11 cellular contexts compared by ENCODE assay signal in genomic region chr19:2488405-2488941, GRCh38. TPM values are rescaled to one million over a fixed set of nuclear protein-coding genes. Genes with fewer than 3 reads are reported as not detected.
A peak's percentile ranks its signal among the peaks of the same experiment; 100 is the strongest.
DNase-seq lines count a peak whose midpoint lies in the region; ATAC-seq and TF ChIP-seq lines count a peak whose summit lies in the region.
"Had no signal": no experiment of that assay in that cellular context is flagged by ENCODE, and none has a peak within 500 bp of the region (broad histone marks: within the 10 kb centered on the region; RNA-seq: fewer than 3 reads in every experiment).

No MANE protein-coding gene starts in this region.

- intact Hi-C loops in IMR-90 (cut with micrococcal nuclease): no loop called here
- intact Hi-C loops in esophagus squamous epithelium (cut with DNase I): no loop called here
- intact Hi-C loops in PC-9 (cut with micrococcal nuclease; ENCODE audit: unreplicated experiment): no loop called here

- peaks cover 13% of the 10 kb centered on the region for H3K4me1 Mint-ChIP-seq in nephron progenitor cell
- peaks cover 13% of the 10 kb centered on the region for H3K4me1 Mint-ChIP-seq in T-helper 2 cell treated with Interferon-gamma antibody and Interleukin-4, amounts not matched to agents 5 μg/mL and 100 μg/mL, for 36 hours (ENCODE audit: low read depth)
- H3K4me1 Mint-ChIP-seq in glutamatergic neuron (ENCODE audit: low read depth, unreplicated experiment): no peaks in the 10 kb centered on the region

- peaks cover 2% of the 10 kb centered on the region; the same call in 1 of the 2 replicates for H3K9me1 ChIP-seq in IMR-90 (ENCODE audit: insufficient read depth, low read length)

- peaks cover 17% of the 10 kb centered on the region for H3K9me3 Mint-ChIP-seq in nephron progenitor cell
- H3K9me3 Mint-ChIP-seq in T-helper 2 cell treated with Interferon-gamma antibody and Interleukin-4, amounts not matched to agents 5 μg/mL and 100 μg/mL, for 36 hours: peaks cover 4% of the 10 kb centered on the region
- no peaks in the 10 kb centered on the region for H3K9me3 Mint-ChIP-seq in glutamatergic neuron (ENCODE audit: unreplicated experiment)
- H3K9me3 Mint-ChIP-seq: neural crest cell had no signal

- H3K79me1 ChIP-seq in IMR-90 (ENCODE audit: low read depth in 1 of 2, low read length in 2 of 2): peaks cover 0 to 12% of the 10 kb centered on the region in 2 experiments; a peak in 1 of 4 replicates

- no peak overlapping the region for H3K18ac ChIP-seq in IMR-90 (ENCODE audit: low read depth, low read length)

- H3K79me2 ChIP-seq in ACC112 (ENCODE audit: control insufficient read depth, insufficient read depth, low read length, unreplicated experiment) (no peaks in the 10 kb centered on the region), PC-9 (ENCODE audit: low read depth) (no peaks in the 10 kb centered on the region)

- H2AK9ac ChIP-seq in IMR-90 (replicated peaks; ENCODE audit: low read depth, low read length, poor library complexity): peak overlapping the region; percentile 92

- TF ChIP-seq CTCF in IMR-90 (conservative IDR thresholded peaks at IDR 0.05; ENCODE audit: low read depth, low read length) (no peak), esophagus squamous epithelium (IDR thresholded peaks at IDR 0.05) (no peak), nephron progenitor cell (IDR thresholded peaks at IDR 0.05) (no peak), PC-9 (conservative IDR thresholded peaks at IDR 0.05) (no peak), glutamatergic neuron (IDR thresholded peaks at IDR 0.05; ENCODE audit: partially characterized antibody, unreplicated experiment) (no peak)

- POLR2A ChIA-PET in IMR-90 (lab: Charles Lee; ENCODE audit: unreplicated experiment) (no interaction called here), PC-9 (lab: Charles Lee; ENCODE audit: unreplicated experiment) (interaction anchor here (0.7 kb wide), 1 partner anchor 90 kb away, joined by 3 read pairs; no protein-coding TSS in a partner anchor)

- H3K14ac ChIP-seq in IMR-90 (replicated peaks; ENCODE audit: low read depth, low read length): no peak overlapping the region

- no peak overlapping the region for H2BK15ac ChIP-seq in IMR-90 (ENCODE audit: low read depth, low read length)

- H3K27ac Mint-ChIP-seq in nephron progenitor cell (no peak overlapping the region), glutamatergic neuron (ENCODE audit: unreplicated experiment) (no peak overlapping the region)
- no peak overlapping the region for H3K27ac Mint-ChIP-seq in T-helper 2 cell treated with Interferon-gamma antibody and Interleukin-4, amounts not matched to agents 5 μg/mL and 100 μg/mL, for 36 hours

- peaks cover 3% of the 10 kb centered on the region; the same call in 1 of the 2 replicates for H4K20me1 ChIP-seq in IMR-90 (ENCODE audit: insufficient read depth, low read length)
- no peaks in the 10 kb centered on the region for H4K20me1 ChIP-seq in PC-9 (ENCODE audit: insufficient read depth)

- H3K23ac ChIP-seq in IMR-90 (ENCODE audit: low read depth, low read length): 0 out of 2 replicates have a peak overlapping the region, but pooled peaks have one; percentile 33

- H3K27me3 Mint-ChIP-seq in nephron progenitor cell (ENCODE audit: low read depth, poor library complexity) (peaks cover 71% of the 10 kb centered on the region), glutamatergic neuron (ENCODE audit: unreplicated experiment) (peaks cover 20% of the 10 kb centered on the region)
- peaks cover 58% of the 10 kb centered on the region for H3K27me3 Mint-ChIP-seq in T-helper 2 cell treated with Interferon-gamma antibody and Interleukin-4, amounts not matched to agents 5 μg/mL and 100 μg/mL, for 36 hours (ENCODE audit: low read depth)

- H4K8ac ChIP-seq in IMR-90 (ENCODE audit: low read depth in 2 of 2, low read length in 2 of 2): peak overlapping the region in 1 of 2 experiments; percentile 35; a peak in 1 of 4 replicates

- H3K27ac ChIP-seq in ACC112 (ENCODE audit: low read depth, low read length) (0 out of 2 replicates have a peak overlapping the region, but pooled peaks have one; percentile 29), IMR-90 (ENCODE audit: insufficient read depth, low read length) (no peak overlapping the region), esophagus squamous epithelium (peak overlapping the region; percentile 52 to 73 (median 64)), PC-9 (no peak overlapping the region)

- H2AFZ ChIP-seq in ACC112 (ENCODE audit: low read length, unreplicated experiment) (peak overlapping the region; percentile 60), IMR-90 (replicated peaks; ENCODE audit: low read length, poor library complexity) (peak overlapping the region; percentile 75), PC-9 (no peak overlapping the region)

- no peak for TF ChIP-seq POLR2A in IMR-90 (IDR thresholded peaks at IDR 0.05; ENCODE audit: low read depth, low read length)
- TF ChIP-seq POLR2A in esophagus squamous epithelium (IDR thresholded peaks at IDR 0.05): no peak

- peak overlapping the region; percentile 15 for H3K4me3 Mint-ChIP-seq in nephron progenitor cell
- no peak overlapping the region for H3K4me3 Mint-ChIP-seq in T-helper 2 cell treated with Interferon-gamma antibody and Interleukin-4, amounts not matched to agents 5 μg/mL and 100 μg/mL, for 36 hours
- no peak overlapping the region for H3K4me3 Mint-ChIP-seq in glutamatergic neuron (ENCODE audit: unreplicated experiment)
- H3K4me3 Mint-ChIP-seq: neural crest cell had no signal

- ATAC-seq in IMR-90 (ENCODE audit: low read depth): no peak
- no peak for ATAC-seq in HG02970 (IDR thresholded peaks at IDR 0.05; ENCODE audit: low FRiP score, unreplicated experiment)

- no peak overlapping the region for H4K91ac ChIP-seq in IMR-90 (ENCODE audit: insufficient read depth, low read depth, low read length)

- no TSS peak for BruUV-seq in IMR-90 (replicated peaks; lab: Mats Ljungman, UMichigan)
- no TSS peak for BruUV-seq in PC-9 (replicated peaks; lab: Mats Ljungman, UMichigan)

- CTCF ChIA-PET in IMR-90 (lab: Yijun Ruan, JAX) (no interaction called here), PC-9 (lab: Charles Lee) (no interaction called here)

- peak overlapping the region; percentile 15; the same call in 1 of the 2 replicates for H3K4ac ChIP-seq in IMR-90 (ENCODE audit: low read depth, low read length)

- peaks cover 5% of the 10 kb centered on the region for H3K9me3 ChIP-seq in IMR-90 (ENCODE audit: control insufficient read depth, insufficient read depth, low read length)
- H3K9me3 ChIP-seq in esophagus squamous epithelium: peaks cover 0 to 4% (median 2%) of the 10 kb centered on the region in 3 donors
- no peaks in the 10 kb centered on the region for H3K9me3 ChIP-seq in PC-9 (ENCODE audit: insufficient read depth, low read depth)

- H4K5ac ChIP-seq in IMR-90 (ENCODE audit: low read depth, low read length): no peak overlapping the region

- peaks cover 18% of the 10 kb centered on the region; the same call in 1 of the 2 replicates for H3F3A ChIP-seq in PC-9 (ENCODE audit: insufficient read depth, low read depth)

- H2AK5ac ChIP-seq in IMR-90 (ENCODE audit: low read depth, low read length): peak overlapping the region; percentile 84; the same call in 1 of the 2 replicates

- TF ChIP-seq RAD21 in IMR-90 (IDR thresholded peaks at IDR 0.05; ENCODE audit: low read length): no peak

- peak overlapping the region; percentile 70 for H3K4me3 ChIP-seq in ACC112 (ENCODE audit: low read depth, low read length)
- H3K4me3 ChIP-seq in IMR-90 (ENCODE audit: insufficient read depth, low read depth, low read length): no peak overlapping the region
- peak overlapping the region; percentile 22 to 70 (median 46) for H3K4me3 ChIP-seq in esophagus squamous epithelium
- H3K4me3 ChIP-seq in PC-9: no peak overlapping the region

- H3K9ac ChIP-seq in IMR-90 (ENCODE audit: low read depth, low read length): no peak overlapping the region

- H3K36me3 Mint-ChIP-seq in nephron progenitor cell (ENCODE audit: low read depth): no peaks in the 10 kb centered on the region
- no peaks in the 10 kb centered on the region for H3K36me3 Mint-ChIP-seq in T-helper 2 cell treated with Interferon-gamma antibody and Interleukin-4, amounts not matched to agents 5 μg/mL and 100 μg/mL, for 36 hours (ENCODE audit: low read depth)
- H3K36me3 Mint-ChIP-seq in glutamatergic neuron (ENCODE audit: unreplicated experiment): peaks cover 7% of the 10 kb centered on the region

- H3K56ac ChIP-seq in IMR-90 (ENCODE audit: extremely low read depth, insufficient read depth, low read length): no peak overlapping the region

- no peaks in the 10 kb centered on the region for H3K9me2 ChIP-seq in PC-9 (ENCODE audit: insufficient read depth)

- H2BK5ac ChIP-seq in IMR-90 (ENCODE audit: low read depth, low read length, poor library complexity, severe bottlenecking): no peak overlapping the region

- H3K4me1 ChIP-seq in ACC112 (ENCODE audit: control insufficient read depth, insufficient read depth, low read length, unreplicated experiment) (peaks cover 23% of the 10 kb centered on the region), IMR-90 (ENCODE audit: control insufficient read depth, insufficient read depth, low read length) (peaks cover 11% of the 10 kb centered on the region), esophagus squamous epithelium (peaks cover 30 to 50% (median 36%) of the 10 kb centered on the region in 3 donors), PC-9 (replicated peaks; ENCODE audit: insufficient read depth) (peaks cover 22% of the 10 kb centered on the region)

- no peak for DNase-seq in IMR-90
- no peak for DNase-seq in esophagus squamous epithelium (lab: John Stamatoyannopoulos, UW)
- no peak for DNase-seq in nephron progenitor cell
- DNase-seq in PC-9: no peak
- DNase-seq in T-helper 2 cell treated with Interferon-gamma antibody and Interleukin-4, amounts not matched to agents 5 μg/mL and 100 μg/mL, for 36 hours (ENCODE audit: low spot score): no peak
- no peak for DNase-seq in glutamatergic neuron
- DNase-seq: activated CD4-positive, alpha-beta T cell treated with anti-CD3 and anti-CD28 coated beads for 48 hours; NCI-H2171 treated with DMSO at 0.1 percent for 48 hours had no signal

- dilution Hi-C loops in IMR-90 (cut with HindIII; ENCODE audit: low sequenced_read_pairs, unreplicated experiment): no loop called here

- in situ Hi-C loops in IMR-90 (cut with MboI; ENCODE audit: low sequenced_read_pairs): no loop called here

- WGBS in IMR-90 (ENCODE audit: extremely low coverage in 2 of 2, insufficient read length in 1 of 2), 2 experiments: 33% methylated on average over 10 of the region's 32 CpGs; no CpG with 5 or more reads in 1 of the 2 experiments
- 2 to 16% methylated on average over 13 to 24 of the region's 32 CpGs for WGBS in esophagus squamous epithelium, 2 donors

- H2BK120ac ChIP-seq in IMR-90 (ENCODE audit: low read depth, low read length): no peak overlapping the region

- H3K4me2 ChIP-seq in IMR-90 (ENCODE audit: low read depth, low read length) (no peak overlapping the region), PC-9 (no peak overlapping the region)

- H3K27me3 ChIP-seq in ACC112 (ENCODE audit: insufficient read depth, low read length) (no peaks in the 10 kb centered on the region), IMR-90 (ENCODE audit: control insufficient read depth, insufficient read depth, low read length) (no peaks in the 10 kb centered on the region; the same call in 1 of the 2 replicates), esophagus squamous epithelium (peaks cover 0 to 20% (median 0%) of the 10 kb centered on the region in 4 donors), PC-9 (ENCODE audit: insufficient read depth, low read depth) (no peaks in the 10 kb centered on the region)

- H3K36me3 ChIP-seq in ACC112 (ENCODE audit: insufficient read depth, low read length) (no peaks in the 10 kb centered on the region), IMR-90 (ENCODE audit: control insufficient read depth, insufficient read depth, low read length) (no peaks in the 10 kb centered on the region), esophagus squamous epithelium (no peaks in the 10 kb centered on the region), PC-9 (ENCODE audit: low read depth) (no peaks in the 10 kb centered on the region)

- H2BK20ac ChIP-seq in IMR-90 (ENCODE audit: low read depth, low read length): 0 out of 2 replicates have a peak overlapping the region, but pooled peaks have one; percentile 10

RNA-seq across cellular contexts. Expression of gene GADD45B, which starts 12.5 kb away (rescaled TPM):
- total RNA-seq in IMR-90 (2012; rRNA removed): 28.1 and 30.1 TPM in 2 replicates
- polyA plus RNA-seq in IMR-90 (2012; rRNA removed): 84.0 and 106 TPM in 2 replicates
- polyA plus RNA-seq in IMR-90 (2012; cell fraction: cytosol; rRNA removed): 70.3 and 87.0 TPM in 2 replicates
- polyA plus RNA-seq in IMR-90 (2012; cell fraction: nucleus; rRNA removed; ENCODE audit: low replicate concordance): 301 and 400 TPM in 2 replicates
- 10 to 100 TPM; 21.6 to 40.1 (median 28.7) TPM for total RNA-seq in esophagus squamous epithelium
- total RNA-seq in PC-9 (2021): 24.7 and 35.5 TPM in 2 replicates
- 3.8 TPM for total RNA-seq in glutamatergic neuron (ENCODE audit: unreplicated experiment)

RNA-seq across cellular contexts. Expression of gene LMNB2, which starts 31.7 kb away (rescaled TPM):
- total RNA-seq in IMR-90 (2012; rRNA removed) (104 and 108 TPM in 2 replicates), esophagus squamous epithelium (10 to 100 TPM; 38.7 to 93.3 (median 61.4) TPM), PC-9 (2021) (109 and 114 TPM in 2 replicates), glutamatergic neuron (ENCODE audit: unreplicated experiment) (45.8 TPM)
- 106 and 117 TPM in 2 replicates for polyA plus RNA-seq in IMR-90 (2012; rRNA removed)
- polyA plus RNA-seq in IMR-90 (2012; cell fraction: cytosol; rRNA removed): 57.0 and 66.3 TPM in 2 replicates
- 88.6 and 109 TPM in 2 replicates for polyA plus RNA-seq in IMR-90 (2012; cell fraction: nucleus; rRNA removed; ENCODE audit: low replicate concordance)

Comparison
In these comparisons a context has a peak if more than half of its experiments do, and no peak if none do; other contexts are left out.
1. H3K27ac ChIP-seq: peak in ACC112 (single experiment) and esophagus squamous epithelium (4 of 4); none in IMR-90 (single experiment) and PC-9 (single experiment).
2. H3K4me3 ChIP-seq: peak in ACC112 (single experiment) and esophagus squamous epithelium (4 of 4); none in IMR-90 (single experiment) and PC-9 (single experiment).